Comparison of ENCODE assay signal across 1 cellular context in the genomic region with DNA sequence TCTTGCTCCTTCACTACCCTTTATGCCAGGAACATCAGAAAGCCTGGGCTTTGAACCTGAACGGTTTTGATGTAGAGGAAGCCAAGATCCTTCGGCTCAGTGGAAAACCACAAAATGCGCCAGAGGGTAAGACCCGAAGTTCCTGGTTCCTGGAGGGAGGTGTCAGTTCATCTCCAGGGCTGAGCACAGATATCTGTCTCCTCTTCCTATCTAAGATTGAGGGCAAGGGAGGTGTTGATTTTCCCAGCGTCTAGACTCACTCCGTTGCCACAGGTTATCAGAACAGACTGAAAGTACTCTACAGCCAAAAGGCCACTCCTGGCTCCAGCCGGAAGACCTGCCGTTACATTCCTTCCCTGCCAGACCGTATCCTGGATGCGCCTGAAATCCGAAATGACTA.
TF ChIP-seq lines count a peak whose summit lies in the region.

No MANE protein-coding gene starts in this region.

TF ChIP-seq in GM12878, 131 proteins besides CTCF, POLR2A, EP300 and RAD21:
- TF ChIP-seq BHLHE40 (IDR thresholded peaks at IDR 0.05; ENCODE audit: borderline replicate concordance in 1 of 2, low read depth in 2 of 2, low read length in 1 of 2) (no peak), CBX3 (IDR thresholded peaks at IDR 0.05; ENCODE audit: borderline replicate concordance, low read depth) (no peak), TCF12 (IDR thresholded peaks at IDR 0.05; ENCODE audit: low read depth, low read length) (no peak)
